35 cellular contexts compared by ENCODE assay signal in genomic region chr7:16874061-16874460, GRCh38. TPM values are rescaled to one million over a fixed set of nuclear protein-coding genes. Genes with fewer than 3 reads are reported as not detected.
"Had no signal": no experiment of that assay in that cellular context is flagged by ENCODE, and none has a peak within 500 bp of the region (broad histone marks: within the 10 kb centered on the region; RNA-seq: fewer than 3 reads in every experiment).

No MANE protein-coding gene starts in this region.

- H3K36me3 ChIP-seq: ascending aorta, breast epithelium, cardiac muscle cell, colonic mucosa, esophagus squamous epithelium, gastroesophageal sphincter, heart right ventricle, WERI-Rb-1 had no signal

- H2AFZ ChIP-seq: hepatocyte had no signal

- H3K4me1 ChIP-seq: ascending aorta, breast epithelium, colonic mucosa, esophagus squamous epithelium, gastroesophageal sphincter, heart right ventricle had no signal

- ATAC-seq: activated CD4-positive, CD25-positive, alpha-beta regulatory T cell treated with anti-CD3 and anti-CD28 coated beads, Interleukin-2, amount 50 U/mL, for 24 hours; activated CD8-positive, alpha-beta T cell treated with anti-CD3 and anti-CD28 coated beads for 36 hours; activated naive CD8-positive, alpha-beta T cell treated with anti-CD3 and anti-CD28 coated beads, Interleukin-2, amount 50 U/mL, for 24 hours; gastroesophageal sphincter; heart right ventricle; T-helper 17 cell had no signal

- H3K27ac ChIP-seq: ascending aorta, breast epithelium, cardiac muscle cell, colonic mucosa, epithelial cell of prostate, esophagus squamous epithelium, gastroesophageal sphincter, heart right ventricle, hepatocyte, WERI-Rb-1 had no signal

- H3K9me3 ChIP-seq: breast epithelium, colonic mucosa had no signal

- DNase-seq: activated B cell treated with CpG ODN at 0.5 μM for 24 hours; activated CD4-positive, alpha-beta T cell treated with anti-CD3 and anti-CD28 coated beads for 48 hours; activated CD4-positive, alpha-beta T cell treated with anti-CD3 and anti-CD28 coated beads, Interleukin-2, amount 50 U/mL, for 1 hour; activated CD4-positive, alpha-beta T cell treated with anti-CD3 and anti-CD28 coated beads, Interleukin-2, amount 50 U/mL, for 48 hours; activated CD8-positive, alpha-beta memory T cell treated with anti-CD3 and anti-CD28 coated beads for 24 hours; activated CD8-positive, alpha-beta T cell treated with anti-CD3 and anti-CD28 coated beads for 36 hours; activated effector memory CD4-positive, alpha-beta T cell treated with anti-CD3 and anti-CD28 coated beads, Interleukin-2, amount 50 U/mL, for 16 hours; activated naive CD4-positive, alpha-beta T cell treated with anti-CD3 and anti-CD28 coated beads for 36 hours; activated naive CD8-positive, alpha-beta T cell treated with anti-CD3 and anti-CD28 coated beads for 36 hours; activated naive CD8-positive, alpha-beta T cell treated with anti-CD3 and anti-CD28 coated beads, Interleukin-2, amount 50 U/mL, for 24 hours; activated T-cell treated with anti-CD3 and anti-CD28 coated beads, Interleukin-2, amount 50 U/mL, for 48 hours; central memory CD4-positive, alpha-beta T cell; cerebellar nuclear complex; colonic mucosa; effector CD8-positive, alpha-beta T cell; esophagus squamous epithelium; foreskin melanocyte; heart right ventricle; T-helper 1 cell; T-helper 17 cell; T1000; WERI-Rb-1 had no signal

- H3K27me3 ChIP-seq: ascending aorta, breast epithelium, cardiac muscle cell, colonic mucosa, esophagus squamous epithelium, gastroesophageal sphincter, heart right ventricle, hepatocyte had no signal

- H3K4me2 ChIP-seq: hepatocyte had no signal

- H3K4me3 ChIP-seq: ascending aorta, breast epithelium, cardiac muscle cell, colonic mucosa, esophagus squamous epithelium, gastroesophageal sphincter, heart right ventricle, hepatocyte had no signal

RNA-seq across cellular contexts. Expression of gene AGR3, which starts 7.7 kb away (rescaled TPM):
- total RNA-seq: activated B cell treated with CpG ODN at 0.5 μM for 24 hours; activated CD8-positive, alpha-beta T cell treated with anti-CD3 and anti-CD28 coated beads for 36 hours; activated naive CD4-positive, alpha-beta T cell treated with anti-CD3 and anti-CD28 coated beads for 36 hours; activated naive CD8-positive, alpha-beta T cell treated with anti-CD3 and anti-CD28 coated beads for 36 hours; activated T-helper 1 cell treated with anti-CD3 and anti-CD28 coated beads, Interleukin-12 subunit alpha, Interleukin-12 subunit beta, Interleukin-2, Interleukin-4 antibody, amounts not matched to agents 30 ng/mL and 10 ng/mL and 1 ng/mL, durations not matched to agents 14 hours and 24 hours and 36 hours; activated T-helper 2 cell treated with anti-CD3 and anti-CD28 coated beads, Interferon-gamma antibody, Interleukin-2, Interleukin-4, amounts not matched to agents 10 μg/mL and 5 μg/mL and 100 μg/mL, durations not matched to agents 14 hours and 24 hours and 36 hours; ascending aorta; cardiac muscle cell; dermis microvascular lymphatic vessel endothelial cell; endothelial cell of umbilical vein; fibroblast of villous mesenchyme; glomerular endothelial cell; heart right ventricle; T-helper 17 cell had no signal
